ENCODE assay signal across 26 cellular contexts in genomic region chr16:86368261-86368660, GRCh38.
"Had no signal": no experiment of that assay in that cellular context is flagged by ENCODE, and none has a peak within 500 bp of the region (broad histone marks: within the 10 kb centered on the region; RNA-seq: fewer than 3 reads in every experiment).

No MANE protein-coding gene starts in this region.

- H3K27ac Mint-ChIP-seq: dendritic cell treated with granulocyte-macrophage colony-stimulating factor and Interleukin-4, amounts not matched to agents 40 ng/mL and 50 ng/mL, for 4 days; effector memory CD8-positive, alpha-beta T cell; immature natural killer cell; naive thymus-derived CD8-positive, alpha-beta T cell; neural progenitor cell; stimulated activated memory B cell treated with anti-CD40 and anti-IgM and Interleukin-4, amounts not matched to agents 10 μg/mL and 1 μg/mL and 100 μg/mL, for 72 hours; stimulated activated naive CD8-positive, alpha-beta T cell treated with anti-CD3 and anti-CD28 coated beads, Interleukin-15, Interleukin-2, amounts not matched to agents 100 ng/mL and 50 ng/mL, for 24 hours had no signal

- DNase-seq: cerebellar nuclear complex; effector memory CD8-positive, alpha-beta T cell; esophagus squamous epithelium; foreskin fibroblast; immature natural killer cell; left cardiac atrium; left ventricle myocardium superior; occipital lobe; pancreas; retina; right lobe of liver; spleen; stimulated activated CD4-positive, alpha-beta T cell treated with anti-CD3 and anti-CD28 coated beads, Interleukin-15, amount 100 ng/mL, for 24 hours; stimulated activated CD4-positive, alpha-beta T cell treated with anti-CD3 and anti-CD28 coated beads, Interleukin-1b, Interleukin-23, amount 100 ng/mL, for 48 hours; stimulated activated CD4-positive, alpha-beta T cell treated with anti-CD3 and anti-CD28 coated beads, Interleukin-4, amount 100 ng/mL, for 24 hours; substantia nigra; trophoblast cell had no signal

- H3K9me3 ChIP-seq: esophagus squamous epithelium, pancreas, prostate gland, right lobe of liver, spleen, thoracic aorta had no signal

- H3K27me3 ChIP-seq: neural progenitor cell, right lobe of liver had no signal

- H3K36me3 Mint-ChIP-seq: immature natural killer cell; naive thymus-derived CD8-positive, alpha-beta T cell; neural progenitor cell; stimulated activated memory B cell treated with anti-CD40 and anti-IgM and Interleukin-4, amounts not matched to agents 10 μg/mL and 1 μg/mL and 100 μg/mL, for 72 hours had no signal

- H3K4me2 ChIP-seq: neural progenitor cell had no signal

- H2AFZ ChIP-seq: neural progenitor cell had no signal

- H3K36me3 ChIP-seq: esophagus squamous epithelium, neural progenitor cell, pancreas, prostate gland, right lobe of liver, spleen, thoracic aorta had no signal

- H3K27ac ChIP-seq: epithelial cell of prostate, neural progenitor cell, pancreas, prostate gland, right lobe of liver, spleen, thoracic aorta had no signal

- H3K4me3 ChIP-seq: esophagus squamous epithelium, lung, neural progenitor cell, pancreas, prostate gland, right lobe of liver, spleen, thoracic aorta had no signal

- H3K4me1 Mint-ChIP-seq: immature natural killer cell; naive thymus-derived CD8-positive, alpha-beta T cell; stimulated activated memory B cell treated with anti-CD40 and anti-IgM and Interleukin-4, amounts not matched to agents 10 μg/mL and 1 μg/mL and 100 μg/mL, for 72 hours had no signal

- H3K9me3 Mint-ChIP-seq: dendritic cell treated with granulocyte-macrophage colony-stimulating factor and Interleukin-4, amounts not matched to agents 40 ng/mL and 50 ng/mL, for 4 days; effector memory CD8-positive, alpha-beta T cell; immature natural killer cell; naive thymus-derived CD8-positive, alpha-beta T cell; neural progenitor cell; stimulated activated memory B cell treated with anti-CD40 and anti-IgM and Interleukin-4, amounts not matched to agents 10 μg/mL and 1 μg/mL and 100 μg/mL, for 72 hours; stimulated activated naive CD8-positive, alpha-beta T cell treated with anti-CD3 and anti-CD28 coated beads, Interleukin-15, Interleukin-2, amounts not matched to agents 100 ng/mL and 50 ng/mL, for 24 hours had no signal

- H3K9ac ChIP-seq: neural progenitor cell had no signal

- H3K4me3 Mint-ChIP-seq: dendritic cell treated with granulocyte-macrophage colony-stimulating factor and Interleukin-4, amounts not matched to agents 40 ng/mL and 50 ng/mL, for 4 days; effector memory CD8-positive, alpha-beta T cell; immature natural killer cell; naive thymus-derived CD8-positive, alpha-beta T cell; neural progenitor cell; stimulated activated memory B cell treated with anti-CD40 and anti-IgM and Interleukin-4, amounts not matched to agents 10 μg/mL and 1 μg/mL and 100 μg/mL, for 72 hours; stimulated activated naive CD8-positive, alpha-beta T cell treated with anti-CD3 and anti-CD28 coated beads, Interleukin-15, Interleukin-2, amounts not matched to agents 100 ng/mL and 50 ng/mL, for 24 hours had no signal

- H3K4me1 ChIP-seq: neural progenitor cell, pancreas, prostate gland, right lobe of liver, spleen had no signal

- ATAC-seq: effector memory CD8-positive, alpha-beta T cell; left cardiac atrium; left ventricle myocardium superior; naive thymus-derived CD8-positive, alpha-beta T cell; pancreas; right lobe of liver; stimulated activated memory B cell treated with anti-CD40 and anti-IgM and Interleukin-4, amounts not matched to agents 10 μg/mL and 1 μg/mL and 100 μg/mL, for 72 hours had no signal
